10 cellular contexts compared by ENCODE assay signal in genomic region chr1:26531651-26532131, GRCh38. TPM values are rescaled to one million over a fixed set of nuclear protein-coding genes. Genes with fewer than 3 reads are reported as not detected.
DNase-seq lines count a peak whose midpoint lies in the region; ATAC-seq and TF ChIP-seq lines count a peak whose summit lies in the region.
"Had no signal": no experiment of that assay in that cellular context is flagged by ENCODE, and none has a peak within 500 bp of the region (broad histone marks: within the 10 kb centered on the region; RNA-seq: fewer than 3 reads in every experiment).

No MANE protein-coding gene starts in this region.

- H3K27ac Mint-ChIP-seq in WTC11, result peak overlapping the region; percentile 94

- H3K4me3 ChIP-seq in SK-N-SH (ENCODE audit: low read depth in 2 of 2, low read length in 1 of 2) (no peak overlapping the region), thymus (ENCODE audit: low read length) (no peak overlapping the region)
- H3K4me3 ChIP-seq: SJSA1 had no signal

- no peaks in the 10 kb centered on the region for H3K36me3 Mint-ChIP-seq in WTC11

- no peaks in the 10 kb centered on the region for H3F3A ChIP-seq in SK-N-SH (replicated peaks; ENCODE audit: insufficient read depth)

- no peak for ATAC-seq in SK-N-SH treated with all-trans-retinoic acid at 6 μM for 48 hours
- no peak for ATAC-seq in WTC11
- no peak for ATAC-seq in GM18870 (IDR thresholded peaks at IDR 0.05; ENCODE audit: unreplicated experiment)
- ATAC-seq: activated T-cell treated with anti-CD3 and anti-CD28 coated beads, Interleukin-2, amount 50 U/mL, for 4 hours had no signal

- no peaks in the 10 kb centered on the region for H3K79me2 ChIP-seq in SK-N-SH (ENCODE audit: insufficient read depth)

- no peaks in the 10 kb centered on the region for H4K20me1 ChIP-seq in SK-N-SH (ENCODE audit: insufficient read depth)

- H3K9me3 Mint-ChIP-seq in WTC11, result no peaks in the 10 kb centered on the region
- H3K9me3 Mint-ChIP-seq: activated T-cell treated with anti-CD3 and anti-CD28 coated beads, Interleukin-2, amount 50 U/mL, for 4 hours had no signal

- H3K27me3 Mint-ChIP-seq in WTC11 (ENCODE audit: low read depth), result peaks cover 6% of the 10 kb centered on the region; the same call in 1 of the 2 replicates

- H3K36me3 ChIP-seq in SK-N-SH (replicated peaks in 1 of 2; ENCODE audit: control insufficient read depth in 1 of 2, insufficient read depth in 2 of 2, low read length in 1 of 2) (no peaks in the 10 kb centered on the region), thymus (ENCODE audit: control insufficient read depth, insufficient read depth) (no peaks in the 10 kb centered on the region)

- H3K27me3 ChIP-seq in SK-N-SH (ENCODE audit: insufficient read depth), result no peaks in the 10 kb centered on the region
- no peaks in the 10 kb centered on the region for H3K27me3 ChIP-seq in layer of hippocampus (ENCODE audit: control insufficient read depth, insufficient read depth, low read length)
- no peaks in the 10 kb centered on the region for H3K27me3 ChIP-seq in thymus (ENCODE audit: control insufficient read depth, insufficient read depth)
- H3K27me3 ChIP-seq: SJSA1 had no signal

- H3K9ac ChIP-seq in SK-N-SH, result no peak overlapping the region

- H3K9me3 ChIP-seq in SK-N-SH (no peaks in the 10 kb centered on the region), thymus (ENCODE audit: control insufficient read depth) (no peaks in the 10 kb centered on the region)
- H3K9me3 ChIP-seq: SJSA1 had no signal

- CTCF ChIA-PET in SK-N-SH (lab: Yijun Ruan, JAX), result interaction anchor here (1.7 to 5.4 kb wide), 3 partner anchors 10 to 60 kb away, joined by 4 to 41 read pairs (median 6); partner anchors contain the start of gene HMGN2
- CTCF ChIA-PET in WTC11 (lab: Charles Lee), result interaction anchor here (0.6 to 6.9 kb wide), 9 partner anchors 8 to 268 kb away, joined by 3 to 92 read pairs (median 3); no protein-coding TSS in a partner anchor

- peaks cover 26% of the 10 kb centered on the region for H3K4me1 Mint-ChIP-seq in WTC11

- peak overlapping the region; percentile 91 for H3K4me3 Mint-ChIP-seq in WTC11

- no peak for TF ChIP-seq EP300 in SK-N-SH (IDR thresholded peaks at IDR 0.05; ENCODE audit: borderline replicate concordance in 1 of 2, low read depth in 1 of 2, low read length in 1 of 2)

- H3K9me2 ChIP-seq in SK-N-SH, result no peaks in the 10 kb centered on the region

- H2AFZ ChIP-seq in SK-N-SH (ENCODE audit: low read depth), result no peak overlapping the region

- TF ChIP-seq CTCF in SK-N-SH (IDR thresholded peaks at IDR 0.05), result no peak
- TF ChIP-seq CTCF in WTC11 (IDR thresholded peaks at IDR 0.05), result no peak

- peak overlapping the region; percentile 84; the same call in 1 of the 2 replicates for H3K4me2 ChIP-seq in SK-N-SH

- DNase-seq in SK-N-SH (peak; percentile 13), WTC11 (ENCODE audit: low spot score) (peak; percentile 26), NCI-H2171 treated with DMSO at 0.1 percent for 48 hours (lab: John Stamatoyannopoulos, UW) (no peak)
- DNase-seq in stimulated activated CD4-positive, alpha-beta T cell treated with anti-CD3 and anti-CD28 coated beads, Interleukin-4, amount 100 ng/mL, for 1 hour, result no peak
- DNase-seq: activated T-cell treated with anti-CD3 and anti-CD28 coated beads, Interleukin-2, amount 50 U/mL, for 4 hours had no signal

- no peak overlapping the region for H3K27ac ChIP-seq in SK-N-SH (ENCODE audit: low read depth in 2 of 2, low read length in 1 of 2)
- H3K27ac ChIP-seq in layer of hippocampus (ENCODE audit: low read depth, low read length), result peak overlapping the region; percentile 35
- H3K27ac ChIP-seq in thymus (ENCODE audit: low read depth), result peak overlapping the region; percentile 46
- H3K27ac ChIP-seq: SJSA1 had no signal

- no peak for TF ChIP-seq RAD21 in SK-N-SH (IDR thresholded peaks at IDR 0.05; ENCODE audit: low read length)

- POLR2A ChIA-PET in SK-N-SH (lab: Yijun Ruan, JAX), result interaction anchor here (2.4 kb wide), 1 partner anchor 31 kb away, joined by 10 read pairs; no protein-coding TSS in a partner anchor
- POLR2A ChIA-PET in WTC11 (lab: Charles Lee), result interaction anchor here (1.0 to 3.7 kb wide), 4 partner anchors 14 to 256 kb away, joined by 3 to 34 read pairs (median 4); partner anchors contain the start of genes HMGN2 and PIGV

- peaks cover 13 to 20% of the 10 kb centered on the region in 2 experiments; a peak in 2 of 4 replicates for H3K4me1 ChIP-seq in SK-N-SH (ENCODE audit: control insufficient read depth in 1 of 2, insufficient read depth in 2 of 2, low read depth in 1 of 2, low read length in 1 of 2)
- H3K4me1 ChIP-seq in thymus (ENCODE audit: control insufficient read depth, insufficient read depth, low read length), result peaks cover 4% of the 10 kb centered on the region

- WGBS in SK-N-SH (ENCODE audit: low lambda C conversion rate), result no CpG with 5 or more reads among the region's 12 CpGs
- WGBS in thymus, result 93% methylated on average over 12 of the region's 12 CpGs

TF ChIP-seq in SK-N-SH, 30 proteins besides CTCF, POLR2A, EP300 and RAD21 (continues in another document):
- TF ChIP-seq JUND (IDR thresholded peaks at IDR 0.05) (no peak), POLR2AphosphoS5 (IDR thresholded peaks at IDR 0.05; ENCODE audit: low read depth, low read length) (no peak), ZBTB33 (IDR thresholded peaks at IDR 0.05; ENCODE audit: borderline replicate concordance, low read depth) (no peak)

TF ChIP-seq in SK-N-SH treated with all-trans-retinoic acid at 6 μM for 48 hours, 23 proteins besides CTCF, POLR2A, EP300 and RAD21 (continues in another document):
- TF ChIP-seq CREB5 (CRISPR knock-in tag; IDR thresholded peaks at IDR 0.05; ENCODE audit: low read depth) (no peak), TOX (CRISPR knock-in tag; IDR thresholded peaks at IDR 0.05; ENCODE audit: borderline replicate concordance) (no peak), PPARA (CRISPR knock-in tag; IDR thresholded peaks at IDR 0.05; ENCODE audit: borderline replicate concordance) (no peak), SNAI2 (CRISPR knock-in tag; IDR thresholded peaks at IDR 0.05) (no peak), BACH2 (CRISPR knock-in tag; IDR thresholded peaks at IDR 0.05; ENCODE audit: borderline replicate concordance) (no peak), ZNF565 (CRISPR knock-in tag; conservative IDR thresholded peaks at IDR 0.05; ENCODE audit: low read depth) (no peak)

TF ChIP-seq in WTC11, 78 proteins besides CTCF, POLR2A, EP300 and RAD21 (continues in another document):
- TF ChIP-seq TEAD4 (CRISPR knock-in tag; IDR thresholded peaks at IDR 0.05) (no peak), AR (CRISPR knock-in tag; IDR thresholded peaks at IDR 0.05) (no peak), TCF7 (CRISPR knock-in tag; IDR thresholded peaks at IDR 0.05; ENCODE audit: low read depth) (no peak), PRRX2 (CRISPR knock-in tag; IDR thresholded peaks at IDR 0.05) (no peak), CDX4 (CRISPR knock-in tag; IDR thresholded peaks at IDR 0.05; ENCODE audit: borderline replicate concordance) (no peak), ZNF317 (CRISPR knock-in tag; IDR thresholded peaks at IDR 0.05; ENCODE audit: borderline replicate concordance, low read depth) (no peak), FOXK1 (CRISPR knock-in tag; IDR thresholded peaks at IDR 0.05) (no peak), NR1H2 (CRISPR knock-in tag; IDR thresholded peaks at IDR 0.05) (no peak), TP53 (CRISPR knock-in tag; IDR thresholded peaks at IDR 0.05) (no peak), ZSCAN18 (CRISPR knock-in tag; IDR thresholded peaks at IDR 0.05) (no peak), ZNF423 (CRISPR knock-in tag; IDR thresholded peaks at IDR 0.05) (no peak)

RNA-seq across cellular contexts. Expression of gene RPS6KA1, which starts 2.1 kb away (rescaled TPM):
- 8.3 and 9.7 TPM in 2 replicates for polyA plus RNA-seq in SK-N-SH (2012; rRNA removed)
- 4.3 and 7.1 TPM in 2 replicates for polyA plus RNA-seq in SK-N-SH (2012; cell fraction: cytosol; rRNA removed)
- polyA plus RNA-seq in SK-N-SH (2012; cell fraction: nucleus; rRNA removed), result 9.0 and 11.6 TPM in 2 replicates
- 55.6 to 65.5 TPM (median 57.7 TPM) in 3 replicates for total RNA-seq in WTC11 (2021)
- 30.4 TPM for polyA plus RNA-seq in thymus

RNA-seq across cellular contexts. Expression of gene HMGN2, which starts 59.5 kb away (rescaled TPM):
- polyA plus RNA-seq in SK-N-SH (2012; rRNA removed), result 343 and 644 TPM in 2 replicates
- polyA plus RNA-seq in SK-N-SH (2012; cell fraction: cytosol; rRNA removed), result 624 and 653 TPM in 2 replicates
- polyA plus RNA-seq in SK-N-SH (2012; cell fraction: nucleus; rRNA removed), result 304 and 357 TPM in 2 replicates
- total RNA-seq in WTC11 (2021), result 374 to 414 TPM (median 379 TPM) in 3 replicates
- polyA plus RNA-seq in thymus, result 1,143 TPM

Comparison
In these comparisons a context has a peak if more than half of its experiments do, and no peak if none do; other contexts are left out.
1. DNase-seq: peak in SK-N-SH (single experiment) and WTC11 (single experiment); none in NCI-H2171 treated with DMSO at 0.1 percent for 48 hours (single experiment) and stimulated activated CD4-positive, alpha-beta T cell treated with anti-CD3 and anti-CD28 coated beads, Interleukin-4, amount 100 ng/mL, for 1 hour (single experiment).
2. H3K27ac ChIP-seq: peak in layer of hippocampus (single experiment) and thymus (single experiment); none in SK-N-SH (0 of 2).